ENCODE assay signal across 8 cellular contexts in genomic region chr1:32241011-32241763, GRCh38. TPM values are rescaled to one million over a fixed set of nuclear protein-coding genes. Genes with fewer than 3 reads are reported as not detected.
DNase-seq lines count a peak whose midpoint lies in the region; ATAC-seq and TF ChIP-seq lines count a peak whose summit lies in the region.

No MANE protein-coding gene starts in this region.

- H3K36me3 ChIP-seq in CD4-positive, CD25-positive, alpha-beta regulatory T cell (ENCODE audit: control insufficient read depth, insufficient read depth, low read length) = no peaks in the 10 kb centered on the region
- no peaks in the 10 kb centered on the region for H3K36me3 ChIP-seq in right atrium auricular region
- H3K36me3 ChIP-seq in parathyroid adenoma (ENCODE audit: control insufficient read depth, insufficient read depth, low read length) = no peaks in the 10 kb centered on the region

- H3K27ac ChIP-seq in CD4-positive, CD25-positive, alpha-beta regulatory T cell (ENCODE audit: insufficient read depth, low read length, poor library complexity, severe bottlenecking) = peak overlapping the region; percentile 51
- H3K27ac ChIP-seq in right atrium auricular region = peak overlapping the region; percentile 85 to 88
- peak overlapping the region; percentile 60 for H3K27ac ChIP-seq in parathyroid adenoma

- peak; percentile 72 to 81 for ATAC-seq in CD4-positive, CD25-positive, alpha-beta regulatory T cell (ENCODE audit: low read depth in 2 of 2)
- peak; percentile 34 for ATAC-seq in GM19397 (IDR thresholded peaks at IDR 0.05; ENCODE audit: unreplicated experiment)
- peak; percentile 69 for ATAC-seq in activated naive CD8-positive, alpha-beta T cell treated with anti-CD3 and anti-CD28 coated beads, Interleukin-2, amount 50 U/mL, for 24 hours
- ATAC-seq in HG03280 (IDR thresholded peaks at IDR 0.05; ENCODE audit: unreplicated experiment) = no peak
- ATAC-seq in GM18517 (IDR thresholded peaks at IDR 0.05; ENCODE audit: unreplicated experiment) = no peak

- H3K9me3 ChIP-seq in CD4-positive, CD25-positive, alpha-beta regulatory T cell (ENCODE audit: control insufficient read depth in 2 of 2, low read length in 2 of 2) = no peaks in the 10 kb centered on the region
- no peaks in the 10 kb centered on the region for H3K9me3 ChIP-seq in right atrium auricular region
- H3K9me3 ChIP-seq in parathyroid adenoma (ENCODE audit: control insufficient read depth, low read length) = no peaks in the 10 kb centered on the region

- no peaks in the 10 kb centered on the region for H3K27me3 ChIP-seq in CD4-positive, CD25-positive, alpha-beta regulatory T cell (ENCODE audit: control insufficient read depth, insufficient read depth, low read length)
- H3K27me3 ChIP-seq in right atrium auricular region (no peaks in the 10 kb centered on the region), parathyroid adenoma (ENCODE audit: control insufficient read depth, insufficient read depth, low read length) (no peaks in the 10 kb centered on the region)

- H3K4me1 ChIP-seq in CD4-positive, CD25-positive, alpha-beta regulatory T cell (ENCODE audit: control insufficient read depth, insufficient read depth, low read length, poor library complexity, severe bottlenecking) = peaks cover 22% of the 10 kb centered on the region
- H3K4me1 ChIP-seq in right atrium auricular region (peaks cover 0 to 28% of the 10 kb centered on the region in 2 donors), parathyroid adenoma (no peaks in the 10 kb centered on the region)

- no peaks in the 10 kb centered on the region for H3K36me3 Mint-ChIP-seq in CD4-positive, CD25-positive, alpha-beta regulatory T cell
- H3K36me3 Mint-ChIP-seq in activated naive CD8-positive, alpha-beta T cell treated with anti-CD3 and anti-CD28 coated beads, Interleukin-2, amount 50 U/mL, for 24 hours (ENCODE audit: low read depth) = no peaks in the 10 kb centered on the region

- TF ChIP-seq CTCF in right atrium auricular region (IDR thresholded peaks at IDR 0.05) (no peak), parathyroid adenoma (IDR thresholded peaks at IDR 0.05) (no peak)

- peak overlapping the region; percentile 92 to 96 (median 92) for H3K4me3 Mint-ChIP-seq in CD4-positive, CD25-positive, alpha-beta regulatory T cell
- peak overlapping the region; percentile 78 for H3K4me3 Mint-ChIP-seq in activated naive CD8-positive, alpha-beta T cell treated with anti-CD3 and anti-CD28 coated beads, Interleukin-2, amount 50 U/mL, for 24 hours

- H3K27ac Mint-ChIP-seq in CD4-positive, CD25-positive, alpha-beta regulatory T cell = peak overlapping the region; percentile 69 to 89 (median 77)
- peak overlapping the region; percentile 60 for H3K27ac Mint-ChIP-seq in activated naive CD8-positive, alpha-beta T cell treated with anti-CD3 and anti-CD28 coated beads, Interleukin-2, amount 50 U/mL, for 24 hours

- no peaks in the 10 kb centered on the region for H3K9me3 Mint-ChIP-seq in CD4-positive, CD25-positive, alpha-beta regulatory T cell
- H3K9me3 Mint-ChIP-seq in activated naive CD8-positive, alpha-beta T cell treated with anti-CD3 and anti-CD28 coated beads, Interleukin-2, amount 50 U/mL, for 24 hours = no peaks in the 10 kb centered on the region

- no peak overlapping the region for H3K9ac ChIP-seq in parathyroid adenoma

- DNase-seq in CD4-positive, CD25-positive, alpha-beta regulatory T cell = peak; percentile 27 to 54 (median 41)
- DNase-seq in NCI-H524 treated with DMSO at 0.1 percent for 48 hours (lab: John Stamatoyannopoulos, UW) = peak; percentile 57
- DNase-seq in activated naive CD8-positive, alpha-beta T cell treated with anti-CD3 and anti-CD28 coated beads, Interleukin-2, amount 50 U/mL, for 24 hours = peak; percentile 55
- DNase-seq in right atrium auricular region (ENCODE audit: low spot score) = peak; percentile 73

- H3K79me2 ChIP-seq in parathyroid adenoma = no peaks in the 10 kb centered on the region

- H3K4me2 ChIP-seq in parathyroid adenoma (ENCODE audit: low read length) = peak overlapping the region; percentile 92

- H3K4me1 Mint-ChIP-seq in CD4-positive, CD25-positive, alpha-beta regulatory T cell = peaks cover 0 to 29% (median 11%) of the 10 kb centered on the region in 4 donors
- H3K4me1 Mint-ChIP-seq in activated naive CD8-positive, alpha-beta T cell treated with anti-CD3 and anti-CD28 coated beads, Interleukin-2, amount 50 U/mL, for 24 hours = peaks cover 23% of the 10 kb centered on the region

- no peaks in the 10 kb centered on the region for H3K27me3 Mint-ChIP-seq in CD4-positive, CD25-positive, alpha-beta regulatory T cell
- no peaks in the 10 kb centered on the region for H3K27me3 Mint-ChIP-seq in activated naive CD8-positive, alpha-beta T cell treated with anti-CD3 and anti-CD28 coated beads, Interleukin-2, amount 50 U/mL, for 24 hours

- H2AFZ ChIP-seq in parathyroid adenoma = peak overlapping the region; percentile 80

- peak overlapping the region; percentile 70 for H3K4me3 ChIP-seq in CD4-positive, CD25-positive, alpha-beta regulatory T cell (ENCODE audit: low read depth, low read length)
- H3K4me3 ChIP-seq in right atrium auricular region (peak overlapping the region; percentile 61 to 70), parathyroid adenoma (ENCODE audit: low read depth, low read length) (peak overlapping the region; percentile 58)

RNA-seq across cellular contexts. Expression of gene FAM167B, which starts 5.8 kb away (rescaled TPM):
- 0.44 TPM for total RNA-seq in CD4-positive, CD25-positive, alpha-beta regulatory T cell
- not detected for polyA plus RNA-seq in CD4-positive, CD25-positive, alpha-beta regulatory T cell
- total RNA-seq in right atrium auricular region = 1 to 10 TPM; 2.1 to 6.4 TPM

RNA-seq across cellular contexts. Expression of gene LCK, which starts 9.9 kb away (rescaled TPM):
- total RNA-seq in CD4-positive, CD25-positive, alpha-beta regulatory T cell = 388 TPM
- 1,000 to 10,000 TPM in 2 of 4 donors, 100 to 1,000 TPM in 2; 968 to 1,114 (median 1,027) TPM for polyA plus RNA-seq in CD4-positive, CD25-positive, alpha-beta regulatory T cell
- total RNA-seq in right atrium auricular region = under 1 TPM; 0.74 to 0.98 TPM

RNA-seq across cellular contexts. Expression of gene EIF3I, which starts 19.0 kb away (rescaled TPM):
- 123 TPM for total RNA-seq in CD4-positive, CD25-positive, alpha-beta regulatory T cell
- polyA plus RNA-seq in CD4-positive, CD25-positive, alpha-beta regulatory T cell = 100 to 1,000 TPM; 191 to 216 (median 204) TPM
- 100 to 1,000 TPM; 123 to 131 TPM for total RNA-seq in right atrium auricular region

RNA-seq across cellular contexts. Expression of gene TMEM234, which starts 19.0 kb away (rescaled TPM):
- total RNA-seq in CD4-positive, CD25-positive, alpha-beta regulatory T cell = 14.2 TPM
- polyA plus RNA-seq in CD4-positive, CD25-positive, alpha-beta regulatory T cell = 1 to 10 TPM; 4.6 to 6.2 (median 5.5) TPM
- total RNA-seq in right atrium auricular region = 1 to 10 TPM; 8.1 to 8.9 TPM

RNA-seq across cellular contexts. Expression of gene DCDC2B, which starts 32.3 kb away (rescaled TPM):
- not detected for total RNA-seq in CD4-positive, CD25-positive, alpha-beta regulatory T cell
- polyA plus RNA-seq in CD4-positive, CD25-positive, alpha-beta regulatory T cell = under 1 TPM in 1 of 4 donors, not detected in 3; 0.09 TPM
- not detected for total RNA-seq in right atrium auricular region

Comparison
In these comparisons a context has a peak if more than half of its experiments do, and no peak if none do; other contexts are left out.
1. ATAC-seq: peak in CD4-positive, CD25-positive, alpha-beta regulatory T cell (2 of 2), GM19397 (single experiment) and activated naive CD8-positive, alpha-beta T cell treated with anti-CD3 and anti-CD28 coated beads, Interleukin-2, amount 50 U/mL, for 24 hours (single experiment); none in HG03280 (single experiment) and GM18517 (single experiment).
2. RNA of gene LCK, which starts 9.9 kb away (total RNA-seq): 388 TPM in CD4-positive, CD25-positive, alpha-beta regulatory T cell (single experiment); 0.74 to 0.98 TPM in right atrium auricular region; every median in the first group is over 100 times any median in the second.
3. Peak in every context shown above with its lines, with median percentiles within 50 percentile points of each other: DNase-seq, H3K27ac ChIP-seq and H3K4me3 ChIP-seq.